In genomic region chr13:79724348-79725103, GRCh38 we compare ENCODE assay signal across 13 cellular contexts.
A peak's percentile ranks its signal among the peaks of the same experiment; 100 is the strongest.
DNase-seq lines count a peak whose midpoint lies in the region; ATAC-seq, FAIRE-seq and TF ChIP-seq lines count a peak whose summit lies in the region.
"Had no signal": no experiment of that assay in that cellular context is flagged by ENCODE, and none has a peak within 500 bp of the region (broad histone marks: within the 10 kb centered on the region; RNA-seq: fewer than 3 reads in every experiment).

No MANE protein-coding gene starts in this region.

- no peaks in the 10 kb centered on the region for H3K4me1 Mint-ChIP-seq in activated CD4-positive, alpha-beta T cell treated with anti-CD3 and anti-CD28 coated beads for 36 hours

- peak; percentile 72 for FAIRE-seq in islet of Langerhans (lab: Jason Lieb, UNC)
- FAIRE-seq: bronchial epithelial cell had no signal

- intact Hi-C loops in activated CD4-positive, alpha-beta T cell treated with anti-CD3 and anti-CD28 coated beads for 36 hours (cut with DNase I, micrococcal nuclease), result no loop called here

- no peak for ATAC-seq in activated CD4-positive, alpha-beta T cell treated with anti-CD3 and anti-CD28 coated beads for 36 hours
- ATAC-seq: CD8-positive, alpha-beta T cell had no signal

- H3K27ac Mint-ChIP-seq in activated CD4-positive, alpha-beta T cell treated with anti-CD3 and anti-CD28 coated beads for 36 hours, result no peak overlapping the region
- H3K27ac Mint-ChIP-seq: CD8-positive, alpha-beta T cell had no signal

- no peaks in the 10 kb centered on the region for H3K36me3 Mint-ChIP-seq in activated CD4-positive, alpha-beta T cell treated with anti-CD3 and anti-CD28 coated beads for 36 hours (ENCODE audit: low read depth)
- H3K36me3 Mint-ChIP-seq: CD8-positive, alpha-beta T cell had no signal

- H3K4me3 Mint-ChIP-seq in activated CD4-positive, alpha-beta T cell treated with anti-CD3 and anti-CD28 coated beads for 36 hours, result no peak overlapping the region
- H3K4me3 Mint-ChIP-seq: CD8-positive, alpha-beta T cell had no signal

- no peaks in the 10 kb centered on the region for H3K27me3 Mint-ChIP-seq in activated CD4-positive, alpha-beta T cell treated with anti-CD3 and anti-CD28 coated beads for 36 hours

- TF ChIP-seq RAD21 in Ishikawa (IDR thresholded peaks at IDR 0.05; ENCODE audit: low read depth), result no peak

- POLR2A ChIA-PET in activated CD4-positive, alpha-beta T cell treated with anti-CD3 and anti-CD28 coated beads for 36 hours (lab: Charles Lee), result no interaction called here

- DNase-seq in SW480 (ENCODE audit: low spot score), result peak; percentile 88
- peak; percentile 96 for DNase-seq in renal cortical epithelial cell (ENCODE audit: low read depth)
- no peak for DNase-seq in dedifferentiated amniotic fluid mesenchymal stem cell (ENCODE audit: extremely low spot score)
- DNase-seq in activated CD4-positive, alpha-beta T cell treated with anti-CD3 and anti-CD28 coated beads for 36 hours, result no peak
- no peak for DNase-seq in activated gamma-delta T cell (lab: John Stamatoyannopoulos, UW)
- no peak for DNase-seq in activated CD4-positive, alpha-beta T cell treated with anti-CD3 and anti-CD28 coated beads for 4 hours
- DNase-seq: activated CD4-positive, CD25-positive, alpha-beta regulatory T cell; CD8-positive, alpha-beta T cell; esophagus squamous epithelium; NCI-H510A had no signal

- H3K9me3 Mint-ChIP-seq in activated CD4-positive, alpha-beta T cell treated with anti-CD3 and anti-CD28 coated beads for 36 hours (ENCODE audit: low read depth), result no peaks in the 10 kb centered on the region
- H3K9me3 Mint-ChIP-seq: CD8-positive, alpha-beta T cell had no signal

- CTCF ChIA-PET in activated CD4-positive, alpha-beta T cell treated with anti-CD3 and anti-CD28 coated beads for 36 hours (lab: Charles Lee), result interaction anchor here (0.6 to 1.9 kb wide), 2 partner anchors 12 to 212 kb away, joined by 4 to 5 read pairs; no protein-coding TSS in a partner anchor

- TF ChIP-seq EP300 in Ishikawa (IDR thresholded peaks at IDR 0.05; ENCODE audit: borderline replicate concordance), result no peak

TF ChIP-seq in Ishikawa, 13 proteins besides CTCF, POLR2A, EP300 and RAD21:
- TF ChIP-seq TCF12 (IDR thresholded peaks at IDR 0.05; ENCODE audit: low read depth) (peak; percentile 33; the same call in 1 of the 2 replicates), ZBTB7A (IDR thresholded peaks at IDR 0.05; ENCODE audit: low read depth) (no peak), YY1 (IDR thresholded peaks at IDR 0.05; ENCODE audit: low read depth) (no peak), CREB1 (IDR thresholded peaks at IDR 0.05; ENCODE audit: low read depth) (no peak), FOXM1 (IDR thresholded peaks at IDR 0.05; ENCODE audit: borderline replicate concordance, low read depth) (no peak), CEBPB (IDR thresholded peaks at IDR 0.05) (no peak), NFIC (IDR thresholded peaks at IDR 0.05) (no peak)

Comparison
In these comparisons a context has a peak if more than half of its experiments do, and no peak if none do; other contexts are left out.
1. DNase-seq: peak in SW480 (single experiment) and renal cortical epithelial cell (single experiment); none in dedifferentiated amniotic fluid mesenchymal stem cell (single experiment), activated CD4-positive, alpha-beta T cell treated with anti-CD3 and anti-CD28 coated beads for 36 hours (single experiment), activated gamma-delta T cell (single experiment) and activated CD4-positive, alpha-beta T cell treated with anti-CD3 and anti-CD28 coated beads for 4 hours (0 of 2).